Comparison of ENCODE assay signal across 7 cellular contexts in the genomic region with DNA sequence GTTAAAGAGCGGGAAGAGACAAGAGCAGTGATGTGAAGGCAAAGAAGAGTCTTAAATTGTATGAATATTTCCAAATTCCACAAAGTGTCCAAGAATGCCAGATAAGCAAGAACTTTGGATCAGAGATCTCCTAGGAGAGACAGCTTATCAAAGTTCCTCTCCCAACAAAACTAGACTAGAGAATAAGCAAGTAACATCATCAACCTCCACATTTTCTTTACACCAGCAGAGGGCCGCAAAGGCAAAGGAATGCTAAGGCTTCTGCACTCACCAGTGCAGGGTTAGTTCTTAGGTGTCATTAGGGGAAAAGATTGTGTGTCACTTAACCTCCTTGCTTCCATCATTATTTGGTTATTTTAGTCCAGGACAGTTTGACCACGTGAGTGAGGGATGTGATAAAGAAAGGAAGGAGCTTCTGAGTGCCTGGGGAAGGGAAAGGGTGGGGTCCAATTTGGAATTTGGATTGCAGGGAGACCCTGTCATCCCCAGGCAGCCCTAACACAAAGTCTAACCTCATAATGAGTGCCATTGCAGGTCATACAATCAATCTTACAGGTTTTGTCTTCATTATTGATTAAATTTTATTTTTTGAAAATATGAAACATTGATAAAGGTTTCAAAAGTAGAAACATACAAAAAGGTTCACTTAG.
DNase-seq lines count a peak whose midpoint lies in the region; TF ChIP-seq lines count a peak whose summit lies in the region.

No MANE protein-coding gene starts in this region.

- peak; percentile 75 for DNase-seq in HEK293T (ENCODE audit: extremely low spot score)
- peak; percentile 14 for DNase-seq in NCI-H1105 (lab: John Stamatoyannopoulos, UW)
- peak; percentile 46 for DNase-seq in T-helper 9 cell
- peak; percentile 68 for DNase-seq in astrocyte of the spinal cord (ENCODE audit: low read depth, low spot score)
- DNase-seq in hypothalamus (lab: John Stamatoyannopoulos, UW): peak in 37 of 51 donors; percentile 2 to 80 (median 44)
- peak; percentile 30 to 65 (median 35) for DNase-seq in stimulated activated CD4-positive, alpha-beta T cell treated with anti-CD3 and anti-CD28 coated beads, Interleukin-12 subunit alpha, Interleukin-12 subunit beta, amount 100 ng/mL, for 48 hours (ENCODE audit: low read depth in 2 of 3, low spot score in 1 of 3)

- in situ Hi-C loops in astrocyte of the spinal cord (cut with HindIII; ENCODE audit: low sequenced_read_pairs): no loop called here

- CTCF ChIA-PET in HEK293T (lab: Yijun Ruan, JAX): interaction anchor here (0.7 kb wide), 1 partner anchor 174 kb away, joined by 3 read pairs; no protein-coding TSS in a partner anchor

- POLR2A ChIA-PET in HEK293T (lab: Yijun Ruan, JAX): interaction anchor here (1.4 kb wide), 1 partner anchor 175 kb away, joined by 4 read pairs; the partner anchor contains the start of gene CNOT10

- TF ChIP-seq CTCF in GM12875 (IDR thresholded peaks at IDR 0.05; ENCODE audit: borderline replicate concordance, insufficient read depth, low read depth, low read length) (peak; percentile 58), astrocyte of the spinal cord (IDR thresholded peaks at IDR 0.05; ENCODE audit: low read depth, low read length) (peak; percentile 65)

- H3K4me3 ChIP-seq in GM12875 (ENCODE audit: low read depth, low read length): no peak overlapping the region
- no peak overlapping the region for H3K4me3 ChIP-seq in astrocyte of the spinal cord (ENCODE audit: low read depth, low read length)

TF ChIP-seq in HEK293T, 16 proteins besides CTCF, POLR2A, EP300 and RAD21:
- TF ChIP-seq SP1 (IDR thresholded peaks at IDR 0.05): no peak
- TF ChIP-seq, protein P1, sequence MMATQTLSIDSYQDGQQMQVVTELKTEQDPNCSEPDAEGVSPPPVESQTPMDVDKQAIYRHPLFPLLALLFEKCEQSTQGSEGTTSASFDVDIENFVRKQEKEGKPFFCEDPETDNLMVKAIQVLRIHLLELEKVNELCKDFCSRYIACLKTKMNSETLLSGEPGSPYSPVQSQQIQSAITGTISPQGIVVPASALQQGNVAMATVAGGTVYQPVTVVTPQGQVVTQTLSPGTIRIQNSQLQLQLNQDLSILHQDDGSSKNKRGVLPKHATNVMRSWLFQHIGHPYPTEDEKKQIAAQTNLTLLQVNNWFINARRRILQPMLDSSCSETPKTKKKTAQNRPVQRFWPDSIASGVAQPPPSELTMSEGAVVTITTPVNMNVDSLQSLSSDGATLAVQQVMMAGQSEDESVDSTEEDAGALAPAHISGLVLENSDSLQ (IDR thresholded peaks at IDR 0.05): 0 out of 2 replicates have a peak, but pooled peaks have one; percentile 19
TF ChIP-seq in HEK293T: peak in this region for 1.

Comparison
In these comparisons a context has a peak if more than half of its experiments do, and no peak if none do; other contexts are left out.
1. DNase-seq: peak in every context shown above with its lines; median percentile 75 in HEK293T; 68 in astrocyte of the spinal cord; 46 in T-helper 9 cell; 44 in hypothalamus; 35 in stimulated activated CD4-positive, alpha-beta T cell treated with anti-CD3 and anti-CD28 coated beads, Interleukin-12 subunit alpha, Interleukin-12 subunit beta, amount 100 ng/mL, for 48 hours; 14 in NCI-H1105.